In the genomic region with DNA sequence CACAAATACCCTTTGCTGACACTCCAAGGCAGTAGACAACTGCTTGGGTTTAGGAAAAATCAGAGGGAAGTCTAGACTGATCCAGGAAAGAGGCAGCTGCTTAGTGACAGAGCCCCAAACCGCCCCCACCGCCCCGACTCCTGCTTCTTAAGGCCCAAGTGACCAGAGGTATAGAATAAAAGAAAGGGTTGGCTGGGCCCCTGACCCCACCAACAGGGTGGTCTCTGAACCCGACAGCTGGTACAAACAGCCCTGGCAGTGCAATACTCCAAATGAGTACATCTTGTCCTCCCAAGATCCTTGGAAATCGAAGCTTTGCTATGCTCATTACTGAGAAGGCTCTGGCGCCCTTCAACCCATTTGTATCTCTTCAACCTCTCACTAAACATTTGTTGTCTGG, we compare ENCODE assay signal across 14 cellular contexts.
DNase-seq lines count a peak whose midpoint lies in the region; ATAC-seq and TF ChIP-seq lines count a peak whose summit lies in the region.
"Had no signal": no experiment of that assay in that cellular context is flagged by ENCODE, and none has a peak within 500 bp of the region (broad histone marks: within the 10 kb centered on the region; RNA-seq: fewer than 3 reads in every experiment).

No MANE protein-coding gene starts in this region.

- H3K36me3 ChIP-seq in left ventricle myocardium inferior (no peaks in the 10 kb centered on the region), esophagus muscularis mucosa (no peaks in the 10 kb centered on the region), Peyer's patch (no peaks in the 10 kb centered on the region)
- H3K36me3 ChIP-seq: BLaER1 had no signal

- H3K36me3 Mint-ChIP-seq in osteocyte (ENCODE audit: unreplicated experiment) = no peaks in the 10 kb centered on the region
- H3K36me3 Mint-ChIP-seq: CD8-positive, alpha-beta memory T cell had no signal

- no peak for TF ChIP-seq EP300 in esophagus muscularis mucosa (IDR thresholded peaks at IDR 0.05)

- H3K27me3 Mint-ChIP-seq in osteocyte (ENCODE audit: unreplicated experiment) = no peaks in the 10 kb centered on the region

- intact Hi-C loops in left ventricle myocardium inferior (cut with micrococcal nuclease) = no loop called here
- intact Hi-C loops in cardiac septum (cut with DNase I) = no loop called here
- intact Hi-C loops in esophagus muscularis mucosa (cut with DNase I) = loop anchor here (10.0 kb wide), 1 partner anchor 102 kb away; no protein-coding TSS in a partner anchor

- H3K4me3 ChIP-seq in left ventricle myocardium inferior (no peak overlapping the region), esophagus muscularis mucosa (no peak overlapping the region), Peyer's patch (no peak overlapping the region)
- H3K4me3 ChIP-seq: BLaER1 had no signal

- peak overlapping the region; percentile 5 for H3K27ac ChIP-seq in left ventricle myocardium inferior (replicated peaks)
- peak overlapping the region; percentile 13 to 50 (median 22) for H3K27ac ChIP-seq in esophagus muscularis mucosa (replicated peaks in 1 of 4)
- H3K27ac ChIP-seq in Peyer's patch = no peak overlapping the region
- H3K27ac ChIP-seq: 22Rv1, BLaER1 had no signal

- no peak for TF ChIP-seq CTCF in left ventricle myocardium inferior (IDR thresholded peaks at IDR 0.05; ENCODE audit: borderline replicate concordance)
- no peak for TF ChIP-seq CTCF in esophagus muscularis mucosa (IDR thresholded peaks at IDR 0.05)
- TF ChIP-seq CTCF in osteocyte (IDR thresholded peaks at IDR 0.05) = no peak
- no peak for TF ChIP-seq CTCF in Peyer's patch (IDR thresholded peaks at IDR 0.05)

- no peak for ATAC-seq in GM21619 (IDR thresholded peaks at IDR 0.05; ENCODE audit: unreplicated experiment)

- H3K27ac Mint-ChIP-seq in osteocyte (ENCODE audit: unreplicated experiment) = peak overlapping the region; percentile 28
- H3K27ac Mint-ChIP-seq: H9 had no signal

- TF ChIP-seq POLR2A in esophagus muscularis mucosa (IDR thresholded peaks at IDR 0.05; ENCODE audit: low read depth) = no peak
- TF ChIP-seq POLR2A in Peyer's patch (IDR thresholded peaks at IDR 0.05) = no peak

- H3K4me1 ChIP-seq in left ventricle myocardium inferior (peaks cover 21% of the 10 kb centered on the region), esophagus muscularis mucosa (peaks cover 4 to 36% (median 33%) of the 10 kb centered on the region in 4 donors), Peyer's patch (no peaks in the 10 kb centered on the region)
- H3K4me1 ChIP-seq: BLaER1 had no signal

- no peak overlapping the region for H3K4me3 Mint-ChIP-seq in osteocyte (ENCODE audit: unreplicated experiment)
- H3K4me3 Mint-ChIP-seq: CD8-positive, alpha-beta memory T cell; H9 had no signal

- WGBS in esophagus muscularis mucosa = 75% methylated on average over 6 of the region's 6 CpGs

- DNase-seq in left ventricle myocardium inferior (no peak), cardiac septum (ENCODE audit: low spot score) (no peak), esophagus muscularis mucosa (ENCODE audit: extremely low spot score) (no peak), osteocyte (ENCODE audit: extremely low spot score, unreplicated experiment) (no peak), islet precursor cell (no peak), Peyer's patch (no peak)
- DNase-seq: AML-193; CD8-positive, alpha-beta memory T cell; DMS 273 treated with DMSO at 0.1 percent for 48 hours; GOT3; H9 had no signal

- no peaks in the 10 kb centered on the region for H3K9me3 Mint-ChIP-seq in osteocyte (ENCODE audit: unreplicated experiment)
- H3K9me3 Mint-ChIP-seq: CD8-positive, alpha-beta memory T cell had no signal

- H3K4me1 Mint-ChIP-seq in osteocyte (ENCODE audit: unreplicated experiment) = peaks cover 50% of the 10 kb centered on the region
- H3K4me1 Mint-ChIP-seq: CD8-positive, alpha-beta memory T cell had no signal

- no peaks in the 10 kb centered on the region for H3K27me3 ChIP-seq in left ventricle myocardium inferior (ENCODE audit: low read depth)
- no peaks in the 10 kb centered on the region for H3K27me3 ChIP-seq in esophagus muscularis mucosa
- no peaks in the 10 kb centered on the region for H3K27me3 ChIP-seq in Peyer's patch

- H3K9me3 ChIP-seq in left ventricle myocardium inferior (replicated peaks) (no peaks in the 10 kb centered on the region), esophagus muscularis mucosa (no peaks in the 10 kb centered on the region), Peyer's patch (no peaks in the 10 kb centered on the region)
- H3K9me3 ChIP-seq: BLaER1 had no signal

Comparison
In these comparisons a context has a peak if more than half of its experiments do, and no peak if none do; other contexts are left out.
1. H3K27ac ChIP-seq: peak in left ventricle myocardium inferior (single experiment) and esophagus muscularis mucosa (4 of 4); none in Peyer's patch (0 of 4).